In the genomic region with DNA sequence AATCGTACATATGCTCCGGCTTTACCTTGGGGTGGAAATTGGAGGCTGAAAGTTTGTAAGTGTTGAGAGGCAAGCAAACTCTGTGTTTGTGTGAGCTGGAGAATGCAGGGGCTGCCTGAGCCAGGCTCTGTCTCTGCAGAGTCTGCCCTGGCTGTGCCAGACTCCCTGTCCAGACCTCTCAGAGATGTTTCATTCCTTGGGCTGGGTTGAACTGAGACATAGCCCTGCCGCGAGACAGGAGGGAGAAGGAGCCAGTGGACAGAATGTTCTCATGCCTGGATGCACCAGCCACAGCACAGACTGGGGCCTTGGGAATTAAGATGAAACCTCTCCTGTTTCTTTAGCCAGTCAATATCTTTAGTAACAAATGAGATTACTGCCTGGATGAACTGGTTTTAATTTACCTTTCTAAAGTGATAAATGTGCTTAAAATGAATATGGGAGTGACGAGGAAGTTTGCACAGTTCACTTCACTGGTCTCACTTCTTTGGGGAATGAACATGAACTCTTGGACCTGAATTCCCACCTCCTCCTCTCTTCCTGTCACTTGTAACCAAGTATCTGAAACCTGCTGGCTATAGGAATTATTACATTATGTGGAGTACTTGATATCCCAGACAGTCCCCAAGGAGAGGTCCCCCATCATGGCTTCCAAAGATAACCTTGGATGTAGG, we compare ENCODE assay signal across 8 cellular contexts. TPM values are rescaled to one million over a fixed set of nuclear protein-coding genes. Genes with fewer than 3 reads are reported as not detected.
DNase-seq lines count a peak whose midpoint lies in the region; ATAC-seq lines count a peak whose summit lies in the region.

No MANE protein-coding gene starts in this region.

- intact Hi-C loops in activated T-helper 1 cell treated with anti-CD3 and anti-CD28 coated beads, Interleukin-12 subunit alpha, Interleukin-12 subunit beta, Interleukin-2, Interleukin-4 antibody, amounts not matched to agents 30 ng/mL and 10 ng/mL and 1 ng/mL, durations not matched to agents 14 hours and 24 hours and 36 hours (cut with micrococcal nuclease): loop anchor here (1.0 kb wide), 1 partner anchor 9 kb away; no protein-coding TSS in a partner anchor
- intact Hi-C loops in right cardiac atrium (cut with DNase I): loop anchor here in 1 of 4 donors (2.0 to 5.0 kb wide), 2 partner anchors 39 to 46 kb away; no protein-coding TSS in a partner anchor
- intact Hi-C loops in sciatic nerve (cut with DNase I): no loop called here

- H3K4me3 Mint-ChIP-seq in activated T-helper 1 cell treated with anti-CD3 and anti-CD28 coated beads, Interleukin-12 subunit alpha, Interleukin-12 subunit beta, Interleukin-2, Interleukin-4 antibody, amounts not matched to agents 30 ng/mL and 10 ng/mL and 1 ng/mL, durations not matched to agents 14 hours and 24 hours and 36 hours: peak overlapping the region; percentile 28

- no peaks in the 10 kb centered on the region for H3K27me3 Mint-ChIP-seq in activated T-helper 1 cell treated with anti-CD3 and anti-CD28 coated beads, Interleukin-12 subunit alpha, Interleukin-12 subunit beta, Interleukin-2, Interleukin-4 antibody, amounts not matched to agents 30 ng/mL and 10 ng/mL and 1 ng/mL, durations not matched to agents 14 hours and 24 hours and 36 hours (ENCODE audit: insufficient read depth)

- peak overlapping the region; percentile 61 for H3K27ac Mint-ChIP-seq in activated T-helper 1 cell treated with anti-CD3 and anti-CD28 coated beads, Interleukin-12 subunit alpha, Interleukin-12 subunit beta, Interleukin-2, Interleukin-4 antibody, amounts not matched to agents 30 ng/mL and 10 ng/mL and 1 ng/mL, durations not matched to agents 14 hours and 24 hours and 36 hours

- H3K36me3 Mint-ChIP-seq in activated T-helper 1 cell treated with anti-CD3 and anti-CD28 coated beads, Interleukin-12 subunit alpha, Interleukin-12 subunit beta, Interleukin-2, Interleukin-4 antibody, amounts not matched to agents 30 ng/mL and 10 ng/mL and 1 ng/mL, durations not matched to agents 14 hours and 24 hours and 36 hours (ENCODE audit: low read depth): peaks cover 5% of the 10 kb centered on the region

- no peaks in the 10 kb centered on the region for H3K27me3 ChIP-seq in right cardiac atrium (ENCODE audit: control insufficient read depth, insufficient read depth)

- 25% methylated on average over 5 of the region's 5 CpGs for WGBS in right cardiac atrium

- peak overlapping the region; percentile 91 for H3K27ac ChIP-seq in right cardiac atrium (ENCODE audit: low read length)

- peaks cover 59% of the 10 kb centered on the region for H3K4me1 ChIP-seq in right cardiac atrium (ENCODE audit: control insufficient read depth, insufficient read depth, low read length)

- no peaks in the 10 kb centered on the region for H3K9me3 ChIP-seq in right cardiac atrium (ENCODE audit: control insufficient read depth, low read length)

- peak; percentile 55 to 61 for ATAC-seq in right cardiac atrium
- peak; percentile 82 for ATAC-seq in sciatic nerve
- no peak for ATAC-seq in GM19351 (IDR thresholded peaks at IDR 0.05; ENCODE audit: unreplicated experiment)

- no peak overlapping the region for H3K4me3 ChIP-seq in right cardiac atrium (ENCODE audit: low read length)

- peaks cover 73% of the 10 kb centered on the region for H3K4me1 Mint-ChIP-seq in activated T-helper 1 cell treated with anti-CD3 and anti-CD28 coated beads, Interleukin-12 subunit alpha, Interleukin-12 subunit beta, Interleukin-2, Interleukin-4 antibody, amounts not matched to agents 30 ng/mL and 10 ng/mL and 1 ng/mL, durations not matched to agents 14 hours and 24 hours and 36 hours (ENCODE audit: low read depth)

- no peaks in the 10 kb centered on the region for H3K9me3 Mint-ChIP-seq in activated T-helper 1 cell treated with anti-CD3 and anti-CD28 coated beads, Interleukin-12 subunit alpha, Interleukin-12 subunit beta, Interleukin-2, Interleukin-4 antibody, amounts not matched to agents 30 ng/mL and 10 ng/mL and 1 ng/mL, durations not matched to agents 14 hours and 24 hours and 36 hours

- DNase-seq in ELF-1 (ENCODE audit: low read depth, low spot score) (peak; percentile 22), right cardiac atrium (peak; percentile 48 to 80 (median 63)), sciatic nerve (ENCODE audit: low spot score) (no peak), NCI-H2196 treated with DMSO at 0.1 percent for 48 hours (lab: John Stamatoyannopoulos, UW; ENCODE audit: unreplicated experiment) (no peak), NCI-H146 (lab: John Stamatoyannopoulos, UW) (no peak), superior temporal gyrus (ENCODE audit: extremely low spot score) (no peak)
- no peak for DNase-seq in activated T-helper 1 cell treated with anti-CD3 and anti-CD28 coated beads, Interleukin-12 subunit alpha, Interleukin-12 subunit beta, Interleukin-2, Interleukin-4 antibody, amounts not matched to agents 30 ng/mL and 10 ng/mL and 1 ng/mL, durations not matched to agents 14 hours and 24 hours and 36 hours (ENCODE audit: low spot score)

RNA-seq across cellular contexts. Expression of a gene that starts 40.1 kb away (rescaled TPM):
- 7.4 and 7.9 TPM in 2 replicates for total RNA-seq in activated T-helper 1 cell treated with anti-CD3 and anti-CD28 coated beads, Interleukin-12 subunit alpha, Interleukin-12 subunit beta, Interleukin-2, Interleukin-4 antibody, amounts not matched to agents 30 ng/mL and 10 ng/mL and 1 ng/mL, durations not matched to agents 14 hours and 24 hours and 36 hours
- total RNA-seq in right cardiac atrium: 10 to 100 TPM; 14.5 to 33.9 (median 23.2) TPM
- polyA plus RNA-seq in right cardiac atrium: 12.5 TPM
- 55.1 TPM for total RNA-seq in sciatic nerve

Comparison
In these comparisons a context has a peak if more than half of its experiments do, and no peak if none do; other contexts are left out.
1. DNase-seq: peak in ELF-1 (single experiment) and right cardiac atrium (3 of 3); none in activated T-helper 1 cell treated with anti-CD3 and anti-CD28 coated beads, Interleukin-12 subunit alpha, Interleukin-12 subunit beta, Interleukin-2, Interleukin-4 antibody, amounts not matched to agents 30 ng/mL and 10 ng/mL and 1 ng/mL, durations not matched to agents 14 hours and 24 hours and 36 hours (single experiment), sciatic nerve (single experiment), NCI-H2196 treated with DMSO at 0.1 percent for 48 hours (single experiment), NCI-H146 (single experiment) and superior temporal gyrus (single experiment).